17 cellular contexts compared by ENCODE assay signal in the genomic region with DNA sequence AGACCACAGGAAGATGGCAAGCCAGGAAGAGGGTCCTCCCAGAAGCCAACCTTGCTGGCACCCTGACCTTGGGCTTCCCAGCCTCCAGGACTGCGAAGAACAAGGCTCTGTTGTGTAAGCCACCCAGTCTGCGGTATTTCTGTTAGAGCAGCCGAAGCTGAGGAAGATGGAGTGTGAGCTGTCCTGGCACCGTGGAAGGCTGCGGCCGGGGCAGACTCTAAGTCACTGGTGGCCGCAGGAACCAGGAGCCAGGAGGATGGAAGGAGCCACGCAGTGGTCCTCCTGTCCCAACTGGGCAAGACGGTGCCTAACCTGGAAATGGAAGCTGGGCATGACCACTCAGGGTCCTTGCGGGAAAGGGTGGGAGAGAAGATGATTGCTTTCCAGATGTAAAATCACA.
A peak's percentile ranks its signal among the peaks of the same experiment; 100 is the strongest.
DNase-seq lines count a peak whose midpoint lies in the region; ATAC-seq and TF ChIP-seq lines count a peak whose summit lies in the region.
"Had no signal": no experiment of that assay in that cellular context is flagged by ENCODE, and none has a peak within 500 bp of the region (broad histone marks: within the 10 kb centered on the region; RNA-seq: fewer than 3 reads in every experiment).

No MANE protein-coding gene starts in this region.

- DNase-seq in right cardiac atrium (peak in 2 of 3 donors; percentile 26 to 27), right atrium auricular region (ENCODE audit: low spot score) (no peak), lower lobe of right lung (peak; percentile 20), sigmoid colon (peak; percentile 40), DMS114 treated with DMSO at 0.1 percent for 48 hours (lab: John Stamatoyannopoulos, UW; ENCODE audit: unreplicated experiment) (no peak), brain microvascular endothelial cell (no peak)
- no peak for DNase-seq in activated T-cell treated with anti-CD3 and anti-CD28 coated beads, Interleukin-2, amount 50 U/mL, for 48 hours
- DNase-seq: ACHN; CD4-positive, alpha-beta memory T cell; DMS79 treated with DMSO at 0.1 percent for 48 hours; GF-D8; GOT3; H7; HFFc6 had no signal

- H3K9me3 ChIP-seq in right cardiac atrium (ENCODE audit: control insufficient read depth, low read length): no peaks in the 10 kb centered on the region
- no peaks in the 10 kb centered on the region for H3K9me3 ChIP-seq in right atrium auricular region
- H3K9me3 ChIP-seq in lower lobe of right lung: no peaks in the 10 kb centered on the region
- H3K9me3 ChIP-seq in sigmoid colon: no peaks in the 10 kb centered on the region

- no peak for TF ChIP-seq POLR2A in sigmoid colon (IDR thresholded peaks at IDR 0.05)

- TF ChIP-seq EP300 in sigmoid colon (IDR thresholded peaks at IDR 0.05): no peak

- H3K4me3 ChIP-seq in right cardiac atrium (ENCODE audit: low read length) (no peak overlapping the region), right atrium auricular region (no peak overlapping the region), lower lobe of right lung (no peak overlapping the region), sigmoid colon (no peak overlapping the region), brain microvascular endothelial cell (ENCODE audit: low read depth, low read length) (no peak overlapping the region)

- intact Hi-C loops in right cardiac atrium (cut with DNase I) (no loop called here), lower lobe of right lung (cut with DNase I) (no loop called here), sigmoid colon (cut with DNase I) (no loop called here)

- H3K27ac ChIP-seq in right cardiac atrium (ENCODE audit: low read length): no peak overlapping the region
- no peak overlapping the region for H3K27ac ChIP-seq in right atrium auricular region
- no peak overlapping the region for H3K27ac ChIP-seq in lower lobe of right lung
- no peak overlapping the region for H3K27ac ChIP-seq in sigmoid colon
- no peak overlapping the region for H3K27ac ChIP-seq in brain microvascular endothelial cell
- H3K27ac ChIP-seq: C4-2B, HL-60 had no signal

- WGBS in right cardiac atrium: 81% methylated on average over 10 of the region's 10 CpGs
- 86 to 90% methylated on average over 10 of the region's 10 CpGs for WGBS in sigmoid colon, 2 donors

- H3K4me1 ChIP-seq in right cardiac atrium (ENCODE audit: control insufficient read depth, insufficient read depth, low read length): no peaks in the 10 kb centered on the region
- H3K4me1 ChIP-seq in right atrium auricular region: no peaks in the 10 kb centered on the region
- no peaks in the 10 kb centered on the region for H3K4me1 ChIP-seq in lower lobe of right lung
- no peaks in the 10 kb centered on the region for H3K4me1 ChIP-seq in sigmoid colon

- H3K36me3 ChIP-seq in right atrium auricular region (no peaks in the 10 kb centered on the region), lower lobe of right lung (no peaks in the 10 kb centered on the region), sigmoid colon (no peaks in the 10 kb centered on the region), brain microvascular endothelial cell (replicated peaks) (peaks cover 6% of the 10 kb centered on the region)

- ATAC-seq in right cardiac atrium (no peak), lower lobe of right lung (no peak)
- ATAC-seq: HCT116 had no signal

- H3K27me3 ChIP-seq in right cardiac atrium (ENCODE audit: control insufficient read depth, insufficient read depth) (no peaks in the 10 kb centered on the region), right atrium auricular region (no peaks in the 10 kb centered on the region), lower lobe of right lung (ENCODE audit: low read depth) (no peaks in the 10 kb centered on the region), sigmoid colon (no peaks in the 10 kb centered on the region), brain microvascular endothelial cell (replicated peaks) (no peaks in the 10 kb centered on the region)

- in situ Hi-C loops in brain microvascular endothelial cell (cut with HindIII; ENCODE audit: low pct_ligation_motif_present, low sequenced_read_pairs): no loop called here

- TF ChIP-seq CTCF in right atrium auricular region (IDR thresholded peaks at IDR 0.05) (no peak), lower lobe of right lung (IDR thresholded peaks at IDR 0.05) (no peak), sigmoid colon (IDR thresholded peaks at IDR 0.05) (no peak), brain microvascular endothelial cell (IDR thresholded peaks at IDR 0.05; ENCODE audit: low read depth, low read length, missing control alignments) (no peak)

Comparison
In these comparisons a context has a peak if more than half of its experiments do, and no peak if none do; other contexts are left out.
1. DNase-seq: peak in right cardiac atrium (2 of 3), lower lobe of right lung (single experiment) and sigmoid colon (single experiment); none in right atrium auricular region (single experiment), DMS114 treated with DMSO at 0.1 percent for 48 hours (single experiment), brain microvascular endothelial cell (single experiment) and activated T-cell treated with anti-CD3 and anti-CD28 coated beads, Interleukin-2, amount 50 U/mL, for 48 hours (0 of 2).